ENCODE assay signal across 19 cellular contexts in the genomic region with DNA sequence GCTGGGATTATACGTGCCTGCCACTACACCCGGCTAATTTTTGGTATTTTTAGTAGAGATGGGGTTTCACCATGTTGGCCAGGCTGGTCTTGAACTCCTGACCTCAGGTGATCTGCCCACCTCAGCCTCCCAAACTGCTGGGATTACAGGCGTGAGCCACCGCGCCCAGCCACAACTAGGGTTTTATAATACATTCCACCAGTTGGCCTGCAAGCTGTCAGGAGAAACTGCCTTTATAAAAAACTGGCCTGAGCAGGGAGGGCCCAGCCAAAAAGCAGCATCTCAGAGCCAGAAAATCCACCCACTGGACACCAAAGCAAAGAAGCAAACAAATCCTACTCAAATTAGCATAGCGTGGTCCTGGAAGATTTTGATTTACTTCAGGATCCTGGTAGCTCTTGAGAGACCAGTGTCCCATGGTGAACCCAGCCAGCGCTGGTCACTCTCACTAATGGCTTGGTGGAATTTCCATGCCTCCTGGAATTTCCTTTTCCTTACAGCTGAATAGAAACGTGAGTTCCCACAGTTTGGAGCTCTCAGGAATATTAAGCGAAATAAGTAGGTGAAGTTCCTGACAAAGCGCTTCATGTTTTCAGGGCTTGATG.
DNase-seq lines count a peak whose midpoint lies in the region; ATAC-seq and TF ChIP-seq lines count a peak whose summit lies in the region.
"Had no signal": no experiment of that assay in that cellular context is flagged by ENCODE, and none has a peak within 500 bp of the region (broad histone marks: within the 10 kb centered on the region; RNA-seq: fewer than 3 reads in every experiment).

No MANE protein-coding gene starts in this region.

- H3K27ac ChIP-seq in right atrium auricular region (no peak overlapping the region), esophagus muscularis mucosa (replicated peaks in 1 of 4) (peak overlapping the region; percentile 61 to 80 (median 72)), sigmoid colon (peak overlapping the region; percentile 61 to 83 (median 74)), uterus (peak overlapping the region; percentile 37 to 39)
- H3K27ac ChIP-seq: 22Rv1, RWPE1 had no signal

- H3K4me3 Mint-ChIP-seq in activated T-cell treated with anti-CD3 and anti-CD28 coated beads, Interleukin-2, amount 50 U/mL, for 72 hours = no peak overlapping the region

- TF ChIP-seq CTCF in right atrium auricular region (IDR thresholded peaks at IDR 0.05) = no peak
- no peak for TF ChIP-seq CTCF in esophagus muscularis mucosa (IDR thresholded peaks at IDR 0.05)
- TF ChIP-seq CTCF in sigmoid colon (IDR thresholded peaks at IDR 0.05) = no peak
- no peak for TF ChIP-seq CTCF in uterus (IDR thresholded peaks at IDR 0.05)

- H3K27me3 Mint-ChIP-seq in activated T-cell treated with anti-CD3 and anti-CD28 coated beads, Interleukin-2, amount 50 U/mL, for 72 hours (ENCODE audit: low read depth) = no peaks in the 10 kb centered on the region

- H3K27ac Mint-ChIP-seq in activated T-cell treated with anti-CD3 and anti-CD28 coated beads, Interleukin-2, amount 50 U/mL, for 72 hours = no peak overlapping the region

- H3K4me1 Mint-ChIP-seq in activated T-cell treated with anti-CD3 and anti-CD28 coated beads, Interleukin-2, amount 50 U/mL, for 72 hours (ENCODE audit: low read depth) = no peaks in the 10 kb centered on the region

- H3K9me3 ChIP-seq in right atrium auricular region (no peaks in the 10 kb centered on the region), esophagus muscularis mucosa (no peaks in the 10 kb centered on the region), sigmoid colon (no peaks in the 10 kb centered on the region), uterus (no peaks in the 10 kb centered on the region)
- H3K9me3 ChIP-seq: BE2C had no signal

- no peak for TF ChIP-seq EP300 in esophagus muscularis mucosa (IDR thresholded peaks at IDR 0.05)
- TF ChIP-seq EP300 in sigmoid colon (IDR thresholded peaks at IDR 0.05) = no peak

- H3K4me1 ChIP-seq in right atrium auricular region = no peaks in the 10 kb centered on the region
- H3K4me1 ChIP-seq in esophagus muscularis mucosa = peaks cover 10 to 33% (median 26%) of the 10 kb centered on the region in 4 donors
- peaks cover 0 to 33% (median 26%) of the 10 kb centered on the region in 4 donors for H3K4me1 ChIP-seq in sigmoid colon
- no peaks in the 10 kb centered on the region for H3K4me1 ChIP-seq in uterus
- H3K4me1 ChIP-seq: BE2C had no signal

- TF ChIP-seq POLR2A in esophagus muscularis mucosa (IDR thresholded peaks at IDR 0.05; ENCODE audit: low read depth) (no peak), sigmoid colon (IDR thresholded peaks at IDR 0.05) (no peak), uterus (IDR thresholded peaks at IDR 0.05) (no peak)

- 52% methylated on average over 10 of the region's 10 CpGs for WGBS in esophagus muscularis mucosa
- 78 to 79% methylated on average over 10 of the region's 10 CpGs for WGBS in sigmoid colon, 2 donors

- H3K36me3 ChIP-seq in right atrium auricular region = no peaks in the 10 kb centered on the region
- H3K36me3 ChIP-seq in esophagus muscularis mucosa = no peaks in the 10 kb centered on the region
- H3K36me3 ChIP-seq in sigmoid colon = no peaks in the 10 kb centered on the region
- H3K36me3 ChIP-seq in uterus = no peaks in the 10 kb centered on the region
- H3K36me3 ChIP-seq: BE2C had no signal

- no peaks in the 10 kb centered on the region for H3K36me3 Mint-ChIP-seq in activated T-cell treated with anti-CD3 and anti-CD28 coated beads, Interleukin-2, amount 50 U/mL, for 72 hours (ENCODE audit: insufficient read depth in 2 of 2)

- DNase-seq in Right ventricle myocardium superior = no peak
- DNase-seq in right atrium auricular region (ENCODE audit: low spot score) = no peak
- no peak for DNase-seq in esophagus muscularis mucosa (ENCODE audit: extremely low spot score)
- peak; percentile 68 for DNase-seq in sigmoid colon
- no peak for DNase-seq in uterus
- no peak for DNase-seq in left lobe of liver (ENCODE audit: low spot score)
- no peak for DNase-seq in activated T-cell treated with anti-CD3 and anti-CD28 coated beads, Interleukin-2, amount 50 U/mL, for 72 hours
- DNase-seq: BE2C, GOT3, NCI-H1436, NCI-H2029, NCI-H2171, NCI-H446 treated with DMSO at 0.1 percent for 48 hours, NCI-H774, PC-3 had no signal

- H3K4me3 ChIP-seq in right atrium auricular region = no peak overlapping the region
- H3K4me3 ChIP-seq in esophagus muscularis mucosa = no peak overlapping the region
- no peak overlapping the region for H3K4me3 ChIP-seq in sigmoid colon
- H3K4me3 ChIP-seq in uterus = no peak overlapping the region
- H3K4me3 ChIP-seq: K562 had no signal

- H3K27me3 ChIP-seq in right atrium auricular region (no peaks in the 10 kb centered on the region), esophagus muscularis mucosa (no peaks in the 10 kb centered on the region), sigmoid colon (no peaks in the 10 kb centered on the region), uterus (no peaks in the 10 kb centered on the region)
- H3K27me3 ChIP-seq: BE2C had no signal

- no peaks in the 10 kb centered on the region for H3K9me3 Mint-ChIP-seq in activated T-cell treated with anti-CD3 and anti-CD28 coated beads, Interleukin-2, amount 50 U/mL, for 72 hours

- ATAC-seq in Right ventricle myocardium superior (ENCODE audit: poor library complexity) (peak; percentile 20), GM19463 (IDR thresholded peaks at IDR 0.05; ENCODE audit: unreplicated experiment) (no peak), left lobe of liver (no peak)
- no peak for ATAC-seq in activated T-cell treated with anti-CD3 and anti-CD28 coated beads, Interleukin-2, amount 50 U/mL, for 72 hours (replicated peaks in 1 of 2)
- ATAC-seq: K562, PC-3 had no signal

- intact Hi-C loops in Right ventricle myocardium superior (cut with DNase I) (no loop called here), esophagus muscularis mucosa (cut with DNase I) (no loop called here), sigmoid colon (cut with DNase I) (no loop called here), uterus (cut with DNase I; ENCODE audit: low total_unique reads) (no loop called here)

Comparison
In these comparisons a context has a peak if more than half of its experiments do, and no peak if none do; other contexts are left out.
1. H3K27ac ChIP-seq: peak in esophagus muscularis mucosa (4 of 4), sigmoid colon (4 of 4) and uterus (2 of 2); none in right atrium auricular region (0 of 2).